In the genomic region with DNA sequence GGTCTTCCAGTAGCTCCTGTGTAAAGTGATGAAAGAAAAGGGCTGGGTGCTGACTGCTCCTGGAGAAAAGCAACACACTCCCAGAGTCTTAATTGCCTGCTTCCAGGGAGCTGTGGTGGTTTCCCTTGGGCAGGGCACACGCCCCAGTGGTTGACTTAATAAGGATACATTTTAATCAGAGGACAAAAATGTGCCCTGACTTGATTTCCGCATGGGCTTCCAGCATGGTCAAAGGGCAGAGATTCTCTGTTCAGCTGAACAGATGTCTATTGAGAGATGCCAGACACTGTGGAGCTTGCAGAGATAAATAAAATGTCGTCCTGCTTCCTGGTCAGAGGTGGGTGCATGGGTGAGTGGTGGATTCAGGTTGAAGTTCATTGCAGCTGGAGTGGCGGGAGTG, we compare ENCODE assay signal across 25 cellular contexts. TPM values are rescaled to one million over a fixed set of nuclear protein-coding genes. Genes with fewer than 3 reads are reported as not detected.
DNase-seq lines count a peak whose midpoint lies in the region; ATAC-seq and TF ChIP-seq lines count a peak whose summit lies in the region.
"Had no signal": no experiment of that assay in that cellular context is flagged by ENCODE, and none has a peak within 500 bp of the region (broad histone marks: within the 10 kb centered on the region; RNA-seq: fewer than 3 reads in every experiment).

No MANE protein-coding gene starts in this region.

- H3K9ac ChIP-seq in mucosa of stomach (ENCODE audit: low read length): peak overlapping the region; percentile 26

- H3K27ac Mint-ChIP-seq in Calu3 (ENCODE audit: unreplicated experiment): peak overlapping the region; percentile 8
- H3K27ac Mint-ChIP-seq in activated CD8-positive, alpha-beta T cell treated with anti-CD3 and anti-CD28 coated beads for 36 hours: no peak overlapping the region
- H3K27ac Mint-ChIP-seq: brain had no signal

- H3K36me3 Mint-ChIP-seq in Calu3 (ENCODE audit: insufficient read depth, unreplicated experiment): peaks cover 41% of the 10 kb centered on the region
- no peaks in the 10 kb centered on the region for H3K36me3 Mint-ChIP-seq in activated CD8-positive, alpha-beta T cell treated with anti-CD3 and anti-CD28 coated beads for 36 hours (ENCODE audit: low read depth)

- TF ChIP-seq CTCF in Calu3 (IDR thresholded peaks at IDR 0.05; ENCODE audit: unreplicated experiment): no peak
- TF ChIP-seq CTCF in Peyer's patch (IDR thresholded peaks at IDR 0.05): no peak
- TF ChIP-seq CTCF in esophagus squamous epithelium (IDR thresholded peaks at IDR 0.05): no peak
- no peak for TF ChIP-seq CTCF in activated CD8-positive, alpha-beta T cell treated with anti-CD3 and anti-CD28 coated beads for 36 hours (IDR thresholded peaks at IDR 0.05)

- no peaks in the 10 kb centered on the region for H3K27me3 Mint-ChIP-seq in Calu3 (ENCODE audit: unreplicated experiment)
- H3K27me3 Mint-ChIP-seq in activated CD8-positive, alpha-beta T cell treated with anti-CD3 and anti-CD28 coated beads for 36 hours: no peaks in the 10 kb centered on the region
- H3K27me3 Mint-ChIP-seq: brain; naive thymus-derived CD8-positive, alpha-beta T cell had no signal

- intact Hi-C loops in Calu3 (cut with micrococcal nuclease; ENCODE audit: unreplicated experiment) (loop anchor here (2.0 to 10.0 kb wide), 2 partner anchors 14 to 106 kb away; no protein-coding TSS in a partner anchor), esophagus squamous epithelium (cut with DNase I) (no loop called here)
- intact Hi-C loops in activated CD8-positive, alpha-beta T cell treated with anti-CD3 and anti-CD28 coated beads for 36 hours (cut with micrococcal nuclease): no loop called here

- H3K4me1 Mint-ChIP-seq in Calu3 (ENCODE audit: low read depth, unreplicated experiment): peaks cover 66% of the 10 kb centered on the region
- H3K4me1 Mint-ChIP-seq in activated CD8-positive, alpha-beta T cell treated with anti-CD3 and anti-CD28 coated beads for 36 hours (ENCODE audit: low read depth): no peaks in the 10 kb centered on the region

- no peak for TF ChIP-seq POLR2A in Peyer's patch (IDR thresholded peaks at IDR 0.05)
- no peak for TF ChIP-seq POLR2A in esophagus squamous epithelium (IDR thresholded peaks at IDR 0.05)

- no TSS peak for BruUV-seq in Calu3 (replicated peaks; lab: Mats Ljungman, UMichigan)

- H3K27ac ChIP-seq in Peyer's patch (peak overlapping the region in 2 of 4 donors; percentile 32 to 70), esophagus squamous epithelium (peak overlapping the region; percentile 66 to 90 (median 84))
- H3K27ac ChIP-seq: tibial artery had no signal

- POLR2A ChIA-PET in activated CD8-positive, alpha-beta T cell treated with anti-CD3 and anti-CD28 coated beads for 36 hours (lab: Charles Lee): interaction anchor here (6.0 kb wide), 1 partner anchor 14 kb away, joined by 28 read pairs; the partner anchor contains the start of gene QSOX1

- peak overlapping the region; percentile 6 for H3K4me3 Mint-ChIP-seq in Calu3 (ENCODE audit: low read depth, unreplicated experiment)
- no peak overlapping the region for H3K4me3 Mint-ChIP-seq in activated CD8-positive, alpha-beta T cell treated with anti-CD3 and anti-CD28 coated beads for 36 hours
- H3K4me3 Mint-ChIP-seq: brain; naive thymus-derived CD8-positive, alpha-beta T cell had no signal

- H3K4me1 ChIP-seq in Peyer's patch (peaks cover 0 to 40% (median 4%) of the 10 kb centered on the region in 4 donors), esophagus squamous epithelium (peaks cover 50 to 75% (median 61%) of the 10 kb centered on the region in 3 donors), mucosa of stomach (ENCODE audit: control insufficient read depth, insufficient read depth, low read length) (peaks cover 59% of the 10 kb centered on the region)

- H3K4me3 ChIP-seq in Peyer's patch: no peak overlapping the region
- no peak overlapping the region for H3K4me3 ChIP-seq in esophagus squamous epithelium
- no peak overlapping the region for H3K4me3 ChIP-seq in mucosa of stomach (ENCODE audit: low read length)
- H3K4me3 ChIP-seq: pancreas, tibial artery had no signal

- DNase-seq in Calu3 (peak; percentile 61), Peyer's patch (peak in 2 of 3 donors; percentile 57 to 70), esophagus squamous epithelium (lab: John Stamatoyannopoulos, UW) (no peak), UCSD-AML1 (lab: John Stamatoyannopoulos, UW; ENCODE audit: unreplicated experiment) (no peak), COLO829 (ENCODE audit: low spot score) (no peak), T1000 (lab: John Stamatoyannopoulos, UW) (no peak)
- no peak for DNase-seq in activated CD8-positive, alpha-beta T cell treated with anti-CD3 and anti-CD28 coated beads for 36 hours
- DNase-seq: activated CD4-positive, alpha-beta T cell treated with anti-CD3 and anti-CD28 coated beads for 4 hours; activated effector memory CD4-positive, alpha-beta T cell treated with Interleukin-2 at 50 U/mL for 16 hours; cortex of kidney; foreskin melanocyte; GF-D8; hippocampal formation; Kasumi-1; naive thymus-derived CD8-positive, alpha-beta T cell; NCI-H1105; NCI-H2081; NCI-H446 treated with DMSO at 0.1 percent for 48 hours; stimulated activated CD4-positive, alpha-beta T cell treated with anti-CD3 and anti-CD28 coated beads, Interleukin-2, amount 100 ng/mL, for 48 hours; stimulated activated naive CD8-positive, alpha-beta T cell treated with anti-CD3 and anti-CD28 coated beads, Interleukin-15, Interleukin-2, amounts not matched to agents 100 U/mL and 50 U/mL, for 24 hours had no signal

- H3K36me3 ChIP-seq in Peyer's patch (no peaks in the 10 kb centered on the region), esophagus squamous epithelium (peaks cover 0 to 31% (median 0%) of the 10 kb centered on the region in 3 donors), mucosa of stomach (ENCODE audit: control insufficient read depth, insufficient read depth, low read length) (no peaks in the 10 kb centered on the region)
- H3K36me3 ChIP-seq: pancreas had no signal

- H3K9me3 ChIP-seq in Peyer's patch (no peaks in the 10 kb centered on the region), esophagus squamous epithelium (no peaks in the 10 kb centered on the region), mucosa of stomach (ENCODE audit: control insufficient read depth, low read length) (no peaks in the 10 kb centered on the region)
- H3K9me3 ChIP-seq: pancreas, tibial artery had no signal

- no peaks in the 10 kb centered on the region for H3K27me3 ChIP-seq in Peyer's patch
- no peaks in the 10 kb centered on the region for H3K27me3 ChIP-seq in esophagus squamous epithelium
- H3K27me3 ChIP-seq in mucosa of stomach (ENCODE audit: control insufficient read depth, insufficient read depth, low read length): no peaks in the 10 kb centered on the region
- H3K27me3 ChIP-seq: pancreas, tibial artery had no signal

- WGBS in esophagus squamous epithelium, 2 donors: 19 to 46% methylated on average over 4 of the region's 4 CpGs

- ATAC-seq in activated CD8-positive, alpha-beta T cell treated with anti-CD3 and anti-CD28 coated beads for 36 hours: no peak
- ATAC-seq: naive thymus-derived CD8-positive, alpha-beta T cell; pancreas; stimulated activated naive CD8-positive, alpha-beta T cell treated with anti-CD3 and anti-CD28 coated beads, Interleukin-15, Interleukin-2, amounts not matched to agents 100 U/mL and 50 U/mL, for 24 hours had no signal

- CTCF ChIA-PET in Calu3 (lab: Charles Lee): interaction anchor here (0.6 to 5.2 kb wide), 4 partner anchors 8 to 98 kb away, joined by 3 to 89 read pairs (median 6); partner anchors contain the start of gene QSOX1
- CTCF ChIA-PET in activated CD8-positive, alpha-beta T cell treated with anti-CD3 and anti-CD28 coated beads for 36 hours (lab: Charles Lee): interaction anchor here (1.3 to 8.8 kb wide), 3 partner anchors 8 to 303 kb away, joined by 4 to 97 read pairs (median 4); no protein-coding TSS in a partner anchor

- no peaks in the 10 kb centered on the region for H3K9me3 Mint-ChIP-seq in Calu3 (ENCODE audit: low read depth, unreplicated experiment)
- H3K9me3 Mint-ChIP-seq in activated CD8-positive, alpha-beta T cell treated with anti-CD3 and anti-CD28 coated beads for 36 hours: no peaks in the 10 kb centered on the region
- H3K9me3 Mint-ChIP-seq: naive thymus-derived CD8-positive, alpha-beta T cell had no signal

RNA-seq across cellular contexts. Expression of gene QSOX1, which starts 15.9 kb away (rescaled TPM):
- 462 and 505 TPM in 2 replicates for total RNA-seq in Calu3 (2022)
- 10 to 100 TPM; 34.9 to 72.3 (median 51.5) TPM for total RNA-seq in Peyer's patch
- total RNA-seq in esophagus squamous epithelium: 100 to 1,000 TPM in 3 of 4 donors, 10 to 100 TPM in 1; 74.9 to 184 (median 107) TPM
- 10 to 100 TPM; 32.2 to 33.9 TPM for total RNA-seq in activated CD8-positive, alpha-beta T cell treated with anti-CD3 and anti-CD28 coated beads for 36 hours

RNA-seq across cellular contexts. Expression of gene LHX4, which starts 59.5 kb away (rescaled TPM):
- total RNA-seq in Calu3 (2022): 0.05 and 0.19 TPM in 2 replicates
- total RNA-seq in Peyer's patch: 1 to 10 TPM in 1 of 4 donors, under 1 TPM in 3; 0.28 to 1.1 (median 0.68) TPM
- total RNA-seq in esophagus squamous epithelium: under 1 TPM in 2 of 4 donors, not detected in 2; 0.18 to 0.38 TPM
- not detected for total RNA-seq in activated CD8-positive, alpha-beta T cell treated with anti-CD3 and anti-CD28 coated beads for 36 hours
- total RNA-seq: naive thymus-derived CD8-positive, alpha-beta T cell; skeletal muscle tissue had no signal

Comparison
In these comparisons a context has a peak if more than half of its experiments do, and no peak if none do; other contexts are left out.
1. DNase-seq: peak in Calu3 (single experiment) and Peyer's patch (2 of 3); none in esophagus squamous epithelium (single experiment), activated CD8-positive, alpha-beta T cell treated with anti-CD3 and anti-CD28 coated beads for 36 hours (single experiment), UCSD-AML1 (single experiment), COLO829 (single experiment) and T1000 (single experiment).